In genomic region chr2:11155326-11156059, GRCh38 we compare ENCODE assay signal across 8 cellular contexts. TPM values are rescaled to one million over a fixed set of nuclear protein-coding genes. Genes with fewer than 3 reads are reported as not detected.
DNase-seq lines count a peak whose midpoint lies in the region; ATAC-seq and TF ChIP-seq lines count a peak whose summit lies in the region.

SLC66A3 (plus strand) TSS chr2:11155467; CDS start chr2:11155547, 80 bp downstream.

- H3K9me3 ChIP-seq in BLaER1 (no peaks in the 10 kb centered on the region), esophagus (ENCODE audit: control insufficient read depth in 2 of 2, insufficient read depth in 1 of 2, low read depth in 1 of 2, low read length in 1 of 2) (no peaks in the 10 kb centered on the region)

- H3K27ac ChIP-seq in BLaER1: peak within 1 kb of the TSS; percentile 82
- peak within 1 kb of the TSS; percentile 89 to 91 for H3K27ac ChIP-seq in esophagus (ENCODE audit: low read depth in 2 of 2, low read length in 1 of 2)

- H3K4me2 ChIP-seq in BLaER1: peak within 1 kb of the TSS; percentile 98

- no peaks in the 10 kb centered on the region for H3K36me3 Mint-ChIP-seq in nephron (ENCODE audit: low read depth)

- peaks cover 5% of the 10 kb centered on the region for H3K4me1 Mint-ChIP-seq in nephron

- TF ChIP-seq CTCF in nephron (IDR thresholded peaks at IDR 0.05; ENCODE audit: unreplicated experiment in 3 of 3) (no peak), GM10248 (IDR thresholded peaks at IDR 0.05; ENCODE audit: control extremely low read depth, extremely low read depth, low read depth, missing control alignments) (no peak)

- no peaks in the 10 kb centered on the region for H4K20me1 ChIP-seq in BLaER1

- H3K27me3 Mint-ChIP-seq in nephron (ENCODE audit: low read depth): peaks cover 39% of the 10 kb centered on the region

- H3K4me3 Mint-ChIP-seq in nephron: peak within 1 kb of the TSS; percentile 80 to 84 (median 84)

- peak; percentile 80 for ATAC-seq in GM18868 (IDR thresholded peaks at IDR 0.05; ENCODE audit: unreplicated experiment)
- peak; percentile 75 for ATAC-seq in HG03066 (IDR thresholded peaks at IDR 0.05; ENCODE audit: low read depth, unreplicated experiment)

- H3K4me3 ChIP-seq in BLaER1 (peak within 1 kb of the TSS; percentile 76), esophagus (ENCODE audit: low read depth in 1 of 2, low read length in 2 of 2) (peak within 1 kb of the TSS; percentile 49 to 72)

- H3K4me1 ChIP-seq in BLaER1 (peaks cover 43% of the 10 kb centered on the region), esophagus (ENCODE audit: control insufficient read depth in 2 of 2, insufficient read depth in 2 of 2, low read length in 1 of 2) (peaks cover 3 to 5% of the 10 kb centered on the region in 2 donors)

- no peaks in the 10 kb centered on the region for H3K27me3 ChIP-seq in BLaER1
- no peaks in the 10 kb centered on the region for H3K27me3 ChIP-seq in esophagus (ENCODE audit: control insufficient read depth in 1 of 2, insufficient read depth in 2 of 2, low read length in 2 of 2)

- CTCF ChIA-PET in GM10248 (lab: Yijun Ruan, JAX): interaction anchor here (0.7 to 1.5 kb wide), 6 partner anchors 22 to 323 kb away, joined by 3 to 5 read pairs (median 3); a partner anchor contains a TSS

- peak within 1 kb of the TSS; percentile 84 for H3K9ac ChIP-seq in BLaER1

- peak within 1 kb of the TSS; percentile 71 to 85 (median 83) for H3K27ac Mint-ChIP-seq in nephron

- H3K36me3 ChIP-seq in BLaER1 (no peaks in the 10 kb centered on the region), esophagus (ENCODE audit: control insufficient read depth in 2 of 2, insufficient read depth in 2 of 2, low read length in 1 of 2) (no peaks in the 10 kb centered on the region)

- POLR2A ChIA-PET in GM10248 (lab: Yijun Ruan, JAX): no interaction called here

- no peaks in the 10 kb centered on the region for H3K9me3 Mint-ChIP-seq in nephron

- WGBS in esophagus, 2 donors: 3 to 4% methylated on average over 53 to 78 of the region's 79 CpGs

- DNase-seq in NCI-H2081 (lab: John Stamatoyannopoulos, UW) (peak; percentile 90 to 96), UCSD-AML1 (lab: John Stamatoyannopoulos, UW; ENCODE audit: unreplicated experiment) (peak; percentile 94), GM10248 (ENCODE audit: extremely low spot score) (no peak)

RNA-seq across cellular contexts. Expression of gene SLC66A3, which starts in this region (rescaled TPM):
- 1 to 10 TPM; 8.0 to 9.6 TPM for polyA plus RNA-seq in esophagus
